Comparison of ENCODE assay signal across 14 cellular contexts in the genomic region with DNA sequence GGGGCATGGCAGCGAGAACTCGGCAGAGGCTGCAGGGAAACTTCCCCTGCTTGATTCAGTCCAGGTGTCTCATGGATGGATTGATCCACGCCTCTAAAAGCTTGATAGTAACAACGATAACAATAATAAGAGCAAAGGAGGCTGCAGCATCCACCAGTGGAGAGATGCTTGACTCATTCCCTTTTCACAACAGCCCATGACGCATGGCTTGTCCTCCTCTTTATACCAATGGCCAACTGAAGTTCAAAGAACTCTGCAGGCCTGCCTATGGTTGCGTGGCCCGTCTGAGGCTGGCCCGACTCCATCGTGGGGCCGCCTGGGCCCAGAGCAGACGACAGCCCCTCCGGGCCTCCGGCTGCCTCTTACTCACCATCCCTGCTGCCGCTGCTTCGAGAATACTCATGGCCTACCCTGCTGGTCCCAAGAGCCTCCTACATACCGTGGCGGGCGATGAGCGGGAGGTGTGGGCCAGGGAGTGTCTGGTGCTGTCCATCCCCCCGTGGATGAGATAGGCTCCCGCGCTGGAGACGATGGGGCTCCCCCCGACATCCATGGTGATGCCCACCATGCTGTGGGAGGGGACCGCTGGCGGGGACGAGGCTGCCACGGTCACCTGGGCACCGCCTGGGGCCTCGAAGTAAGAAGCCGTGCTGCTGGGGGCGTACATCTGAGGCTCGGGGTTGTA.
DNase-seq lines count a peak whose midpoint lies in the region; ATAC-seq and TF ChIP-seq lines count a peak whose summit lies in the region.
"Had no signal": no experiment of that assay in that cellular context is flagged by ENCODE, and none has a peak within 500 bp of the region (broad histone marks: within the 10 kb centered on the region; RNA-seq: fewer than 3 reads in every experiment).

No MANE protein-coding gene starts in this region.

- intact Hi-C loops in activated naive CD4-positive, alpha-beta T cell treated with anti-CD3 and anti-CD28 coated beads for 36 hours (cut with micrococcal nuclease), result no loop called here

- no peaks in the 10 kb centered on the region for H3K27me3 Mint-ChIP-seq in activated naive CD4-positive, alpha-beta T cell treated with anti-CD3 and anti-CD28 coated beads for 36 hours (ENCODE audit: low read depth)
- H3K27me3 Mint-ChIP-seq in stimulated activated memory B cell treated with anti-CD40 and anti-IgM and Interleukin-4, amounts not matched to agents 10 μg/mL and 1 μg/mL and 100 μg/mL, for 72 hours, result peaks cover 13% of the 10 kb centered on the region

- H3K27ac Mint-ChIP-seq in activated naive CD4-positive, alpha-beta T cell treated with anti-CD3 and anti-CD28 coated beads for 36 hours, result peak overlapping the region; percentile 58
- H3K27ac Mint-ChIP-seq in stimulated activated memory B cell treated with anti-CD40 and anti-IgM and Interleukin-4, amounts not matched to agents 10 μg/mL and 1 μg/mL and 100 μg/mL, for 72 hours, result peak overlapping the region; percentile 87

- H3K4me1 ChIP-seq in foreskin keratinocyte, result no peaks in the 10 kb centered on the region
- H3K4me1 ChIP-seq: thyroid gland had no signal

- TF ChIP-seq CTCF in foreskin keratinocyte (conservative IDR thresholded peaks at IDR 0.05), result no peak

- H3K4me3 Mint-ChIP-seq in activated naive CD4-positive, alpha-beta T cell treated with anti-CD3 and anti-CD28 coated beads for 36 hours, result no peak overlapping the region
- peak overlapping the region; percentile 54 for H3K4me3 Mint-ChIP-seq in stimulated activated memory B cell treated with anti-CD40 and anti-IgM and Interleukin-4, amounts not matched to agents 10 μg/mL and 1 μg/mL and 100 μg/mL, for 72 hours

- H3K4me1 Mint-ChIP-seq in activated naive CD4-positive, alpha-beta T cell treated with anti-CD3 and anti-CD28 coated beads for 36 hours (ENCODE audit: low read depth), result peaks cover 11% of the 10 kb centered on the region
- H3K4me1 Mint-ChIP-seq in stimulated activated memory B cell treated with anti-CD40 and anti-IgM and Interleukin-4, amounts not matched to agents 10 μg/mL and 1 μg/mL and 100 μg/mL, for 72 hours, result peaks cover 36% of the 10 kb centered on the region

- H3K36me3 Mint-ChIP-seq in activated naive CD4-positive, alpha-beta T cell treated with anti-CD3 and anti-CD28 coated beads for 36 hours (ENCODE audit: low read depth), result peaks cover 1% of the 10 kb centered on the region
- H3K36me3 Mint-ChIP-seq in stimulated activated memory B cell treated with anti-CD40 and anti-IgM and Interleukin-4, amounts not matched to agents 10 μg/mL and 1 μg/mL and 100 μg/mL, for 72 hours, result peaks cover 6% of the 10 kb centered on the region

- ATAC-seq in esophagus mucosa (peak; percentile 66), GM18907 (IDR thresholded peaks at IDR 0.05; ENCODE audit: unreplicated experiment) (no peak), foreskin keratinocyte (no peak)
- ATAC-seq in stimulated activated memory B cell treated with anti-CD40 and anti-IgM and Interleukin-4, amounts not matched to agents 10 μg/mL and 1 μg/mL and 100 μg/mL, for 72 hours, result peak; percentile 62
- ATAC-seq: PC-3 had no signal

- DNase-seq in activated naive CD4-positive, alpha-beta T cell treated with anti-CD3 and anti-CD28 coated beads for 36 hours, result no peak
- DNase-seq in activated naive CD4-positive, alpha-beta T cell treated with Interleukin-2 at 50 U/mL for 16 hours, result no peak
- peak; percentile 89 for DNase-seq in T1000 (lab: John Stamatoyannopoulos, UW)
- no peak for DNase-seq in stimulated activated CD4-positive, alpha-beta T cell treated with anti-CD3 and anti-CD28 coated beads, Interleukin-12 subunit alpha, Interleukin-12 subunit beta, amount 100 ng/mL, for 4 hours
- no peak for DNase-seq in foreskin keratinocyte
- DNase-seq: Kasumi-1, NCI-H1436 treated with DMSO at 0.1 percent for 48 hours, NCI-H524 treated with DMSO at 0.1 percent for 48 hours, PC-3, thyroid gland had no signal

- CTCF ChIA-PET in activated naive CD4-positive, alpha-beta T cell treated with anti-CD3 and anti-CD28 coated beads for 36 hours (lab: Charles Lee), result interaction anchor here (1.5 kb wide), 1 partner anchor 9 kb away, joined by 3 read pairs; no protein-coding TSS in a partner anchor

- H3K27me3 ChIP-seq in foreskin keratinocyte, result no peaks in the 10 kb centered on the region
- H3K27me3 ChIP-seq: thyroid gland had no signal

- no peaks in the 10 kb centered on the region for H3K9me3 Mint-ChIP-seq in activated naive CD4-positive, alpha-beta T cell treated with anti-CD3 and anti-CD28 coated beads for 36 hours
- H3K9me3 Mint-ChIP-seq in stimulated activated memory B cell treated with anti-CD40 and anti-IgM and Interleukin-4, amounts not matched to agents 10 μg/mL and 1 μg/mL and 100 μg/mL, for 72 hours, result no peaks in the 10 kb centered on the region

- no peak overlapping the region for H3K27ac ChIP-seq in foreskin keratinocyte
- H3K27ac ChIP-seq: thyroid gland, VCaP had no signal

Comparison
In these comparisons a context has a peak if more than half of its experiments do, and no peak if none do; other contexts are left out.
1. ATAC-seq: peak in esophagus mucosa (single experiment) and stimulated activated memory B cell treated with anti-CD40 and anti-IgM and Interleukin-4, amounts not matched to agents 10 μg/mL and 1 μg/mL and 100 μg/mL, for 72 hours (single experiment); none in GM18907 (single experiment) and foreskin keratinocyte (single experiment).